25 cellular contexts compared by ENCODE assay signal in the genomic region with DNA sequence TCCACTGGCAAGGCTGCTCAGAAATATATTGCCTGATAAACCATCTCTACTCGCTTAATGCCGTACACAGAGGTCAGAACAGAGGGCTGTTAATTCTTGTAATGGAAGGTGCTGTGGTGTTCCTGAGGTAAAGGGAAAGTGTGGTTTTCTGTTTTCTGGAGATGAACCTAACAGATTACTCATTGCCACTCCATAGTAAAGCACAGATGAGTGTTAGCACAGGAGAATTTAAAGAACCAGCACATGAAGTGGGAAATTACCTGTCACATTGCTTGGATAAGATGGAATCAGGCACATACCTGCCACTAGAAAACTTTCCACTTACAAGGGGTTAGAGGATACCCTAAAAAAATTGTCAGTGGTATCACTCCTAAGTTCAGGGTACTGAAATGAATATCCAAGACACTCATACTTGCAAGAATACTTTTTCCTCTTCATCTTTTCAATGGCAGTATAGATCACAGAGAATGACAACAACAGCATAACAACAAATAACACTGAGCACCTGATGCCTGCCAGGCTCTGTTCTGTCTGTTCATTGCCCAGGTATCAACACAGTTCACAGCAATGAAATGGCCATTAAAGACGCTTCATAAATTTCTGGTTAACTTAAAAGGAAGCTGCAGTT.
DNase-seq lines count a peak whose midpoint lies in the region; ATAC-seq and TF ChIP-seq lines count a peak whose summit lies in the region.
"Had no signal": no experiment of that assay in that cellular context is flagged by ENCODE, and none has a peak within 500 bp of the region (broad histone marks: within the 10 kb centered on the region; RNA-seq: fewer than 3 reads in every experiment).

No MANE protein-coding gene starts in this region.

- DNase-seq in NCI-H510A treated with DMSO at 0.1 percent for 48 hours (lab: John Stamatoyannopoulos, UW) (peak; percentile 25), NCI-H510A (lab: John Stamatoyannopoulos, UW) (no peak), mammary epithelial cell (peak; percentile 46), MCF 10A (ENCODE audit: unreplicated experiment) (no peak), left kidney (ENCODE audit: low read depth, low spot score) (peak; percentile 9), HEK293T (ENCODE audit: extremely low spot score) (no peak), NCI-H2107 (lab: John Stamatoyannopoulos, UW) (no peak)
- DNase-seq: Calu3; colonic mucosa; effector CD8-positive, alpha-beta T cell; erythroblast; left ventricle myocardium superior; NCI-H1105 treated with DMSO at 0.1 percent for 48 hours; NCI-H2081 treated with DMSO at 0.1 percent for 48 hours; NCI-H82; posterior cingulate gyrus; right cardiac atrium; stimulated activated naive CD4-positive, alpha-beta T cell treated with Interleukin-2 at 50 U/mL for 16 hours; thyroid gland; uterus; WERI-Rb-1 had no signal

- dilution Hi-C loops in mammary epithelial cell (cut with HindIII; ENCODE audit: low sequenced_read_pairs): no loop called here

- CTCF ChIA-PET in mammary epithelial cell (lab: Charles Lee; ENCODE audit: low non-redundant PET): no interaction called here
- CTCF ChIA-PET in MCF 10A (lab: Yijun Ruan, JAX): interaction anchor here (0.7 to 0.8 kb wide), 2 partner anchors 42 to 344 kb away, joined by 3 read pairs; no protein-coding TSS in a partner anchor
- CTCF ChIA-PET in HEK293T (lab: Yijun Ruan, JAX): no interaction called here

- ATAC-seq in GM18520 (IDR thresholded peaks at IDR 0.05; ENCODE audit: unreplicated experiment): no peak
- ATAC-seq: K562, left ventricle myocardium superior, right cardiac atrium had no signal

- no peaks in the 10 kb centered on the region for H3K9me3 Mint-ChIP-seq in MCF 10A (ENCODE audit: unreplicated experiment)

- H3K36me3 ChIP-seq in mammary epithelial cell (ENCODE audit: insufficient read depth, low read length): no peaks in the 10 kb centered on the region
- H3K36me3 ChIP-seq: cardiac muscle cell, colonic mucosa, thyroid gland, uterus, WERI-Rb-1 had no signal

- no peak overlapping the region for H3K27ac Mint-ChIP-seq in MCF 10A (ENCODE audit: low read depth, unreplicated experiment)

- H3K4me2 ChIP-seq in mammary epithelial cell (ENCODE audit: insufficient read depth, low read depth, low read length): no peak overlapping the region
- H3K4me2 ChIP-seq: smooth muscle cell had no signal

- POLR2A ChIA-PET in MCF 10A (lab: Yijun Ruan, JAX): no interaction called here
- POLR2A ChIA-PET in HEK293T (lab: Yijun Ruan, JAX): no interaction called here

- H3K4me1 ChIP-seq in mammary epithelial cell (ENCODE audit: insufficient read depth, low read length): no peaks in the 10 kb centered on the region
- H3K4me1 ChIP-seq: colonic mucosa, uterus had no signal

- H3K9me3 ChIP-seq in mammary epithelial cell (replicated peaks; ENCODE audit: insufficient read depth, low read length): no peaks in the 10 kb centered on the region
- H3K9me3 ChIP-seq: colonic mucosa, thyroid gland, uterus had no signal

- no peak overlapping the region for H3K4me3 Mint-ChIP-seq in MCF 10A (ENCODE audit: unreplicated experiment)

- H3K27ac ChIP-seq in mammary epithelial cell (ENCODE audit: insufficient read depth, low read depth, low read length): no peak overlapping the region
- H3K27ac ChIP-seq: cardiac muscle cell, colonic mucosa, thyroid gland, uterus, WERI-Rb-1 had no signal

- H4K20me1 ChIP-seq in mammary epithelial cell (ENCODE audit: insufficient read depth, low read length): no peaks in the 10 kb centered on the region

- WGBS in mammary epithelial cell (ENCODE audit: low coverage, missing lambda C conversion rate): 98% methylated on average over 3 of the region's 3 CpGs

- peaks cover 10% of the 10 kb centered on the region for H3K4me1 Mint-ChIP-seq in MCF 10A (ENCODE audit: insufficient read depth, unreplicated experiment)

- in situ Hi-C loops in mammary epithelial cell (cut with MboI; ENCODE audit: low sequenced_read_pairs in 2 of 2): no loop called here

- no peaks in the 10 kb centered on the region for H3K27me3 Mint-ChIP-seq in MCF 10A (ENCODE audit: insufficient read depth, unreplicated experiment)

- H2AFZ ChIP-seq in mammary epithelial cell (ENCODE audit: low read depth, low read length): no peak overlapping the region

- TF ChIP-seq CTCF in mammary epithelial cell (conservative IDR thresholded peaks at IDR 0.05 in 1 of 2, IDR thresholded peaks at IDR 0.05 in 1 of 2; ENCODE audit: extremely low read depth in 1 of 2, insufficient read depth in 1 of 2, low read depth in 1 of 2, low read length in 2 of 2): no peak
- no peak for TF ChIP-seq CTCF in MCF 10A (IDR thresholded peaks at IDR 0.05; ENCODE audit: unreplicated experiment)

- no peak overlapping the region for H3K4me3 ChIP-seq in mammary epithelial cell (replicated peaks in 1 of 3; ENCODE audit: insufficient read depth in 1 of 3, low read depth in 2 of 3, low read length in 3 of 3)
- H3K4me3 ChIP-seq: cardiac muscle cell, colonic mucosa, K562, smooth muscle cell, thyroid gland, uterus had no signal

- H3K79me2 ChIP-seq in mammary epithelial cell (ENCODE audit: insufficient read depth, low read length): peaks cover 14% of the 10 kb centered on the region

- peaks cover 18% of the 10 kb centered on the region for H3K36me3 Mint-ChIP-seq in MCF 10A (ENCODE audit: insufficient read depth, unreplicated experiment)

- intact Hi-C loops in mammary epithelial cell (cut with micrococcal nuclease): loop anchor here (10.0 kb wide), 1 partner anchor 234 kb away; a partner anchor contains a TSS
- intact Hi-C loops in MCF 10A (cut with micrococcal nuclease): no loop called here

- no peak overlapping the region for H3K9ac ChIP-seq in mammary epithelial cell (ENCODE audit: insufficient read depth, low read length)

- BruUV-seq in mammary epithelial cell (replicated peaks; lab: Mats Ljungman, UMichigan) (no TSS peak), MCF 10A (replicated peaks; lab: Mats Ljungman, UMichigan) (no TSS peak)

- H3K27me3 ChIP-seq in mammary epithelial cell (ENCODE audit: insufficient read depth, low read length): no peaks in the 10 kb centered on the region
- H3K27me3 ChIP-seq: cardiac muscle cell, colonic mucosa, thyroid gland, uterus had no signal

TF ChIP-seq in HEK293T, 16 proteins besides CTCF, POLR2A, EP300 and RAD21:
- TF ChIP-seq LEF1 (IDR thresholded peaks at IDR 0.05; ENCODE audit: borderline replicate concordance) (no peak), ARNT (IDR thresholded peaks at IDR 0.05) (no peak), ELF4 (IDR thresholded peaks at IDR 0.05) (no peak), HDGF (IDR thresholded peaks at IDR 0.05; ENCODE audit: borderline replicate concordance) (no peak), L3MBTL2 (conservative IDR thresholded peaks at IDR 0.05) (no peak), SUZ12 (IDR thresholded peaks at IDR 0.05) (no peak), CTBP1 (IDR thresholded peaks at IDR 0.05; ENCODE audit: borderline replicate concordance) (no peak), NFRKB (IDR thresholded peaks at IDR 0.05) (no peak), SP1 (IDR thresholded peaks at IDR 0.05) (no peak), FOXA1 (IDR thresholded peaks at IDR 0.05) (no peak), BHLHE40 (IDR thresholded peaks at IDR 0.05; ENCODE audit: borderline replicate concordance) (no peak), TARDBP (IDR thresholded peaks at IDR 0.05) (no peak), FOXK2 (IDR thresholded peaks at IDR 0.05) (no peak), ZNF384 (IDR thresholded peaks at IDR 0.05) (no peak), FOXM1 (IDR thresholded peaks at IDR 0.05; ENCODE audit: borderline replicate concordance) (no peak)
- TF ChIP-seq, protein P1, sequence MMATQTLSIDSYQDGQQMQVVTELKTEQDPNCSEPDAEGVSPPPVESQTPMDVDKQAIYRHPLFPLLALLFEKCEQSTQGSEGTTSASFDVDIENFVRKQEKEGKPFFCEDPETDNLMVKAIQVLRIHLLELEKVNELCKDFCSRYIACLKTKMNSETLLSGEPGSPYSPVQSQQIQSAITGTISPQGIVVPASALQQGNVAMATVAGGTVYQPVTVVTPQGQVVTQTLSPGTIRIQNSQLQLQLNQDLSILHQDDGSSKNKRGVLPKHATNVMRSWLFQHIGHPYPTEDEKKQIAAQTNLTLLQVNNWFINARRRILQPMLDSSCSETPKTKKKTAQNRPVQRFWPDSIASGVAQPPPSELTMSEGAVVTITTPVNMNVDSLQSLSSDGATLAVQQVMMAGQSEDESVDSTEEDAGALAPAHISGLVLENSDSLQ (IDR thresholded peaks at IDR 0.05): no peak

Comparison
In these comparisons a context has a peak if more than half of its experiments do, and no peak if none do; other contexts are left out.
1. DNase-seq: peak in NCI-H510A treated with DMSO at 0.1 percent for 48 hours (single experiment), mammary epithelial cell (single experiment) and left kidney (single experiment); none in NCI-H510A (single experiment), MCF 10A (single experiment), HEK293T (single experiment) and NCI-H2107 (single experiment).